ENCODE assay signal across 24 cellular contexts in the genomic region with DNA sequence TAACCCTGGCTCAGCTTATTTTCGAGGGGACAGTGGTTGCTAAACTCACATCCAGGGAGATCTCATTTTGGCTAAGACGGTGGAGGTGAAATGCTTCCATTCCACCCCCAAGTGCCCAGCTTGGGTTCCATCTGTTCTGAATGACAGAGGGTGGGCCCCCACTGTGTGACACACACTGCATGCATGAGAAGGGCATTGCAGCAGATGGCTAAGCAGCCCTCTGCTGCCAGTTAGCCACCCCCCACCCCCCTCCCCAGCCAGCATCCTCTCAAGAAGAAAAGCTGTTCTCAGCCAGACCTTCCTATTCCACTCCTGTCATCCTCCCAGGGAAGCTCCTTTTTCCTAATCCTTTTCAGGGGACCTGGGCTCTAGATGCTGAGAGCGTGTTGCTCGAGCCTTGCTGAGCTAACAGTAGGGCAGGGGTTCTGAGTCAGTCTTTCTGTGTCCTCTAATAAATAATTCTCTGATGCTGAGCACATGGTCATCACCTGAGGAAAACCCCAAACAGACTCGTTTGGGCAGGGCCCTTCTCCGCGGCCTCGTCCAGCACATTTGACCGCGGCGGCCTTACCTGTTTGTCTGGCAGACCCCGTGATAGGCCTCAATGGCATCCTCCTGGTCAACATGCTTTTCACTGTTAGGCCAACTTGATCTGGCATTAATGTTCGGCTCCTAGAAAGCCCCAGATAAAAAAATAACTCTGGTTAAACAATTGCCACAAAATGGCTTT.
"Had no signal": no experiment of that assay in that cellular context is flagged by ENCODE, and none has a peak within 500 bp of the region (broad histone marks: within the 10 kb centered on the region; RNA-seq: fewer than 3 reads in every experiment).

No MANE protein-coding gene starts in this region.

- H3K27ac Mint-ChIP-seq: activated CD4-positive, alpha-beta T cell treated with anti-CD3 and anti-CD28 coated beads, Interleukin-2, amount 10 ng/mL, durations not matched to agents 7 days and 5 days; activated CD8-positive, alpha-beta T cell treated with anti-CD3 and anti-CD28 coated beads for 36 hours; activated naive CD4-positive, alpha-beta T cell treated with anti-CD3 and anti-CD28 coated beads, Interleukin-2, amount 50 U/mL, for 72 hours; effector memory CD8-positive, alpha-beta T cell; naive thymus-derived CD8-positive, alpha-beta T cell; neural progenitor cell; progenitor cell of endocrine pancreas; stimulated activated naive CD8-positive, alpha-beta T cell treated with anti-CD3 and anti-CD28 coated beads, Interleukin-15, amount 100 ng/mL, for 72 hours; T-helper 2 cell treated with Interferon-gamma antibody and Interleukin-4, amounts not matched to agents 5 μg/mL and 100 μg/mL, for 36 hours had no signal

- H3K4me2 ChIP-seq: neural progenitor cell had no signal

- H2AFZ ChIP-seq: neural progenitor cell had no signal

- H3K36me3 Mint-ChIP-seq: activated naive CD4-positive, alpha-beta T cell treated with anti-CD3 and anti-CD28 coated beads, Interleukin-2, amount 50 U/mL, for 72 hours; naive thymus-derived CD8-positive, alpha-beta T cell; neural progenitor cell had no signal

- H3K4me3 Mint-ChIP-seq: activated CD4-positive, alpha-beta T cell treated with anti-CD3 and anti-CD28 coated beads, Interleukin-2, amount 10 ng/mL, durations not matched to agents 7 days and 5 days; activated CD8-positive, alpha-beta T cell treated with anti-CD3 and anti-CD28 coated beads for 36 hours; effector memory CD8-positive, alpha-beta T cell; naive thymus-derived CD8-positive, alpha-beta T cell; neural progenitor cell; stimulated activated naive CD8-positive, alpha-beta T cell treated with anti-CD3 and anti-CD28 coated beads, Interleukin-15, amount 100 ng/mL, for 72 hours; T-helper 2 cell treated with Interferon-gamma antibody and Interleukin-4, amounts not matched to agents 5 μg/mL and 100 μg/mL, for 36 hours had no signal

- H3K9me3 Mint-ChIP-seq: activated CD4-positive, alpha-beta T cell treated with anti-CD3 and anti-CD28 coated beads, Interleukin-2, amount 10 ng/mL, durations not matched to agents 7 days and 5 days; activated CD8-positive, alpha-beta T cell treated with anti-CD3 and anti-CD28 coated beads for 36 hours; activated naive CD4-positive, alpha-beta T cell treated with anti-CD3 and anti-CD28 coated beads, Interleukin-2, amount 50 U/mL, for 72 hours; effector memory CD8-positive, alpha-beta T cell; naive thymus-derived CD8-positive, alpha-beta T cell; neural progenitor cell; stimulated activated naive CD8-positive, alpha-beta T cell treated with anti-CD3 and anti-CD28 coated beads, Interleukin-15, amount 100 ng/mL, for 72 hours; T-helper 2 cell treated with Interferon-gamma antibody and Interleukin-4, amounts not matched to agents 5 μg/mL and 100 μg/mL, for 36 hours had no signal

- H3K36me3 ChIP-seq: brain microvascular endothelial cell, colonic mucosa, esophagus squamous epithelium, gastrocnemius medialis, left ventricle myocardium inferior, neural progenitor cell, right atrium auricular region, spleen, tibial artery had no signal

- H3K9ac ChIP-seq: neural progenitor cell had no signal

- H3K4me3 ChIP-seq: colonic mucosa, dorsolateral prefrontal cortex, esophagus squamous epithelium, gastrocnemius medialis, left ventricle myocardium inferior, neural progenitor cell, right atrium auricular region, spleen, tibial artery had no signal

- H3K27ac ChIP-seq: brain microvascular endothelial cell, colonic mucosa, esophagus squamous epithelium, gastrocnemius medialis, left ventricle myocardium inferior, neural progenitor cell, right atrium auricular region, spleen, tibial artery, VCaP had no signal

- H3K9me3 ChIP-seq: colonic mucosa, esophagus squamous epithelium, gastrocnemius medialis, left ventricle myocardium inferior, right atrium auricular region, spleen, tibial artery had no signal

- H3K27me3 ChIP-seq: brain microvascular endothelial cell, colonic mucosa, dorsolateral prefrontal cortex, esophagus squamous epithelium, gastrocnemius medialis, neural progenitor cell, right atrium auricular region had no signal

- H3K4me1 ChIP-seq: gastrocnemius medialis, right atrium auricular region, spleen, tibial artery had no signal

- H3K27me3 Mint-ChIP-seq: activated CD4-positive, alpha-beta T cell treated with anti-CD3 and anti-CD28 coated beads, Interleukin-2, amount 10 ng/mL, durations not matched to agents 7 days and 5 days; activated CD8-positive, alpha-beta T cell treated with anti-CD3 and anti-CD28 coated beads for 36 hours; progenitor cell of endocrine pancreas; stimulated activated naive CD8-positive, alpha-beta T cell treated with anti-CD3 and anti-CD28 coated beads, Interleukin-15, amount 100 ng/mL, for 72 hours had no signal

- DNase-seq: activated CD4-positive, alpha-beta T cell treated with anti-CD3 and anti-CD28 coated beads, Interleukin-2, amount 10 ng/mL, durations not matched to agents 7 days and 5 days; activated CD4-positive, CD25-positive, alpha-beta regulatory T cell treated with anti-CD3 and anti-CD28 coated beads, Interleukin-2, amount 50 U/mL, for 72 hours; activated CD8-positive, alpha-beta T cell treated with anti-CD3 and anti-CD28 coated beads for 36 hours; activated gamma-delta T cell treated with Interleukin-2 at 50 U/mL for 16 hours; activated T-cell treated with anti-CD3 and anti-CD28 coated beads, Interleukin-2, amount 50 U/mL, for 1 hour; aorta; brain microvascular endothelial cell; colonic mucosa; effector memory CD8-positive, alpha-beta T cell; esophagus squamous epithelium; gastrocnemius medialis; hypothalamus; left ventricle myocardium inferior; naive thymus-derived CD8-positive, alpha-beta T cell; spleen; stimulated activated naive CD8-positive, alpha-beta T cell treated with anti-CD3 and anti-CD28 coated beads, Interleukin-15, amount 100 ng/mL, for 72 hours; tibial artery had no signal

- H3K4me1 Mint-ChIP-seq: activated CD4-positive, alpha-beta T cell treated with anti-CD3 and anti-CD28 coated beads, Interleukin-2, amount 10 ng/mL, durations not matched to agents 7 days and 5 days; naive thymus-derived CD8-positive, alpha-beta T cell had no signal
